ENCODE assay signal across 8 cellular contexts in the genomic region with DNA sequence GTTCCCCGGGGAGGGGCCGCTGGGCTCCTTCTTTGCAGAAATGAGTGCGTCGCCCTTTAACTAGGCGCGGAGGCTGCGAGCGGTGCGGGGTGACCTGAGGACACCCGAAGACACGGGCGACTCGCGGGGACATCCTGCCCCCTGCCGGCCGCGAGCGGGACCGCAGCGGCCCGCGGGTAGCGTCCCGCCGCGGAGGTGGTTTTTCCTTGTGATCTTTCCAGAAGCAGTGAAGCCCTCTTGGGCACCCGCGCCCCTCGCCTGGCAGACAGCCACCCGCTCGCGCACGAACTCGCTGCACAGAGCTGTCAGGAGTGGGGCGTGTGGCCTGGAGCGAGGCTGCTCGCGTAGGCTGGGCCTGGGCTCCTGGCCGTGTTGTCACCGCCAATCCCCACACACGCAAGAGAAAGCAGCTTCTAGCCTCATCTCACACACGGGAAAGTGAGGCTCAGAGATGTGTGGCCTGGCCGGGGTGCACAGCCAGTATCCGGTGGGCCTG.
DNase-seq lines count a peak whose midpoint lies in the region; ATAC-seq and TF ChIP-seq lines count a peak whose summit lies in the region.

No MANE protein-coding gene starts in this region.

- H3K14ac ChIP-seq in neuronal stem cell (ENCODE audit: low read length) = no peak overlapping the region

- no peak overlapping the region for H3K4me2 ChIP-seq in neuronal stem cell (ENCODE audit: insufficient read depth, low read length, poor library complexity, severe bottlenecking)

- H3K4me1 Mint-ChIP-seq in activated T-helper 17 cell treated with anti-CD3 and anti-CD28 coated beads, Interleukin-2, amount 50 U/mL, for 72 hours = no peaks in the 10 kb centered on the region

- H3K9me3 Mint-ChIP-seq in activated T-helper 17 cell treated with anti-CD3 and anti-CD28 coated beads, Interleukin-2, amount 50 U/mL, for 72 hours = no peaks in the 10 kb centered on the region

- H3K9me3 ChIP-seq in HUES48 (ENCODE audit: control insufficient read depth, insufficient read depth, low read length) (no peaks in the 10 kb centered on the region), Peyer's patch (no peaks in the 10 kb centered on the region), neuronal stem cell (replicated peaks in 1 of 2; ENCODE audit: control insufficient read depth in 2 of 2, insufficient read depth in 1 of 2, low read depth in 1 of 2, low read length in 2 of 2) (peaks cover 0 to 2% of the 10 kb centered on the region in 2 donors), stomach smooth muscle (ENCODE audit: control insufficient read depth in 2 of 2, low read length in 2 of 2) (no peaks in the 10 kb centered on the region)

- H3K4me3 ChIP-seq in AG10803 (ENCODE audit: low read length) (peak overlapping the region; percentile 56), HUES48 (ENCODE audit: low read depth, low read length) (peak overlapping the region; percentile 35; the same call in 1 of the 2 replicates), Peyer's patch (peak overlapping the region in 2 of 4 donors; percentile 6 to 32), fibroblast of villous mesenchyme (ENCODE audit: low read depth, low read length) (peak overlapping the region; percentile 19), neuronal stem cell (ENCODE audit: low read length in 2 of 2) (peak overlapping the region in 1 of 2 donors; percentile 2), stomach smooth muscle (ENCODE audit: low read length in 2 of 2) (peak overlapping the region in 1 of 2 donors; percentile 69)

- H3K18ac ChIP-seq in neuronal stem cell (ENCODE audit: low read length) = peak overlapping the region; percentile 95

- H2BK15ac ChIP-seq in neuronal stem cell (ENCODE audit: low read length) = peak overlapping the region; percentile 92

- peak overlapping the region; percentile 94 for H3K4ac ChIP-seq in neuronal stem cell (ENCODE audit: low read length)

- H3K27ac ChIP-seq in HUES48 (ENCODE audit: low read depth, low read length) (no peak overlapping the region), Peyer's patch (no peak overlapping the region), neuronal stem cell (replicated peaks; ENCODE audit: low read length) (no peak overlapping the region), stomach smooth muscle (ENCODE audit: low read length) (no peak overlapping the region)

- H3K79me1 ChIP-seq in neuronal stem cell (ENCODE audit: low read depth, low read length) = no peaks in the 10 kb centered on the region

- TF ChIP-seq CTCF in AG10803 (conservative IDR thresholded peaks at IDR 0.05; ENCODE audit: low read length) (peak; percentile 68), Peyer's patch (IDR thresholded peaks at IDR 0.05) (peak; percentile 85 to 97 (median 94)), fibroblast of villous mesenchyme (IDR thresholded peaks at IDR 0.05; ENCODE audit: insufficient read depth, low read depth, low read length) (peak; percentile 75)

- no peaks in the 10 kb centered on the region for H3K36me3 Mint-ChIP-seq in activated T-helper 17 cell treated with anti-CD3 and anti-CD28 coated beads, Interleukin-2, amount 50 U/mL, for 72 hours (ENCODE audit: low read depth)

- H3K27me3 Mint-ChIP-seq in activated T-helper 17 cell treated with anti-CD3 and anti-CD28 coated beads, Interleukin-2, amount 50 U/mL, for 72 hours = no peaks in the 10 kb centered on the region

- DNase-seq in AG10803 (ENCODE audit: low read depth) (peak; percentile 56), Peyer's patch (peak; percentile 54 to 84 (median 82)), fibroblast of villous mesenchyme (ENCODE audit: low read depth) (peak; percentile 62), neuronal stem cell (ENCODE audit: low spot score) (peak; percentile 69)

- peak overlapping the region; percentile 97 for H4K91ac ChIP-seq in neuronal stem cell (ENCODE audit: low read depth, low read length, poor library complexity)

- no peak overlapping the region for H3K4me3 Mint-ChIP-seq in activated T-helper 17 cell treated with anti-CD3 and anti-CD28 coated beads, Interleukin-2, amount 50 U/mL, for 72 hours

- no peak overlapping the region for H3K27ac Mint-ChIP-seq in activated T-helper 17 cell treated with anti-CD3 and anti-CD28 coated beads, Interleukin-2, amount 50 U/mL, for 72 hours

- no peak for TF ChIP-seq POLR2A in Peyer's patch (IDR thresholded peaks at IDR 0.05)

- H2AK5ac ChIP-seq in neuronal stem cell (ENCODE audit: low read depth, low read length) = peak overlapping the region; percentile 61

- H3K36me3 ChIP-seq in HUES48 (ENCODE audit: control insufficient read depth, insufficient read depth, low read length) (no peaks in the 10 kb centered on the region), Peyer's patch (no peaks in the 10 kb centered on the region), neuronal stem cell (replicated peaks in 1 of 2; ENCODE audit: control insufficient read depth in 2 of 2, insufficient read depth in 2 of 2, low read length in 2 of 2) (no peaks in the 10 kb centered on the region), stomach smooth muscle (ENCODE audit: control insufficient read depth in 2 of 2, insufficient read depth in 2 of 2, low read length in 2 of 2) (no peaks in the 10 kb centered on the region)

- H3K9ac ChIP-seq in HUES48 (ENCODE audit: low read depth, low read length) (no peak overlapping the region), neuronal stem cell (ENCODE audit: low read depth, low read length, poor library complexity) (peak overlapping the region; percentile 70), stomach smooth muscle (ENCODE audit: low read length in 2 of 2) (peak overlapping the region; percentile 40 to 58)

- peaks cover 10% of the 10 kb centered on the region; the same call in 1 of the 2 replicates for H3K4me1 ChIP-seq in HUES48 (ENCODE audit: control insufficient read depth, insufficient read depth, low read length)
- peaks cover 3 to 15% (median 4%) of the 10 kb centered on the region in 4 donors for H3K4me1 ChIP-seq in Peyer's patch
- peaks cover 17 to 19% of the 10 kb centered on the region in 2 donors for H3K4me1 ChIP-seq in neuronal stem cell (ENCODE audit: control insufficient read depth in 2 of 2, insufficient read depth in 1 of 2, low read depth in 1 of 2, low read length in 2 of 2)
- H3K4me1 ChIP-seq in stomach smooth muscle (ENCODE audit: control insufficient read depth, insufficient read depth, low read length) = peaks cover 11% of the 10 kb centered on the region

- H2AFZ ChIP-seq in neuronal stem cell (ENCODE audit: low read length) = peak overlapping the region; percentile 99

- H2BK120ac ChIP-seq in neuronal stem cell (ENCODE audit: low read depth, low read length) = peak overlapping the region; percentile 90

- H3K23ac ChIP-seq in neuronal stem cell (ENCODE audit: low read depth, low read length, poor library complexity) = peak overlapping the region; percentile 16

- H2BK5ac ChIP-seq in neuronal stem cell (ENCODE audit: low read length) = peak overlapping the region; percentile 27

- no CpG with 5 or more reads among the region's 44 CpGs for WGBS in neuronal stem cell (ENCODE audit: extremely low coverage in 2 of 2, insufficient read length in 2 of 2, insufficient replicate concordance in 1 of 2), 2 donors

- ATAC-seq in GM19324 (IDR thresholded peaks at IDR 0.05; ENCODE audit: low FRiP score, unreplicated experiment) = peak; percentile 53
- ATAC-seq in activated T-helper 17 cell treated with anti-CD3 and anti-CD28 coated beads, Interleukin-2, amount 50 U/mL, for 72 hours (replicated peaks) = peak; percentile 85

- peak overlapping the region; percentile 100 for H2BK12ac ChIP-seq in neuronal stem cell (ENCODE audit: low read length)

- no peak overlapping the region for H4K8ac ChIP-seq in neuronal stem cell (ENCODE audit: low read depth, low read length)

- H3K27me3 ChIP-seq in HUES48 (ENCODE audit: control insufficient read depth, insufficient read depth, low read length) (peaks cover 17% of the 10 kb centered on the region), Peyer's patch (no peaks in the 10 kb centered on the region), neuronal stem cell (ENCODE audit: control insufficient read depth in 3 of 3, insufficient read depth in 3 of 3, low read depth in 1 of 3, low read length in 3 of 3) (peaks cover 0 to 3% (median 3%) of the 10 kb centered on the region in 3 experiments), stomach smooth muscle (ENCODE audit: control insufficient read depth in 1 of 2, insufficient read depth in 2 of 2, low read length in 2 of 2) (no peaks in the 10 kb centered on the region)
